18 cellular contexts compared by ENCODE assay signal in genomic region chr4:105137460-105137859, GRCh38.
"Had no signal": no experiment of that assay in that cellular context is flagged by ENCODE, and none has a peak within 500 bp of the region (broad histone marks: within the 10 kb centered on the region; RNA-seq: fewer than 3 reads in every experiment).

No MANE protein-coding gene starts in this region.

- DNase-seq: activated CD4-positive, alpha-beta T cell treated with anti-CD3 and anti-CD28 coated beads, Interleukin-2, amount 50 U/mL, for 4 hours; activated CD4-positive, CD25-positive, alpha-beta regulatory T cell treated with anti-CD3 and anti-CD28 coated beads, Interleukin-2, amount 50 U/mL, for 72 hours; activated CD8-positive, alpha-beta memory T cell treated with anti-CD3 and anti-CD28 coated beads, Interleukin-2, amount 50 U/mL, for 4 hours; activated effector memory CD4-positive, alpha-beta T cell treated with Interleukin-2 at 50 U/mL for 16 hours; activated naive CD8-positive, alpha-beta T cell treated with anti-CD3 and anti-CD28 coated beads, Interleukin-2, amount 10 ng/mL, durations not matched to agents 7 days and 5 days; activated T-cell treated with anti-CD3 and anti-CD28 coated beads, Interleukin-2, amount 50 U/mL, for 24 hours; amniotic stem cell; brain microvascular endothelial cell; caudate nucleus; cortex of kidney; foreskin keratinocyte; heart left ventricle; hypothalamus; naive B cell; stimulated activated CD4-positive, alpha-beta T cell treated with anti-CD3 and anti-CD28 coated beads, Interleukin-1b, Interleukin-23, amount 100 ng/mL, for 48 hours; stimulated activated naive CD4-positive, alpha-beta T cell had no signal

- H3K36me3 Mint-ChIP-seq: mesothelial cell of epicardium, naive B cell, neural progenitor cell had no signal

- H3K27me3 Mint-ChIP-seq: activated T-cell treated with anti-CD3 and anti-CD28 coated beads, Interleukin-2, amount 50 U/mL, for 24 hours had no signal

- ATAC-seq: foreskin keratinocyte, heart left ventricle had no signal

- H3K27ac Mint-ChIP-seq: activated naive CD8-positive, alpha-beta T cell treated with anti-CD3 and anti-CD28 coated beads, Interleukin-2, amount 10 ng/mL, durations not matched to agents 7 days and 5 days; activated T-cell treated with anti-CD3 and anti-CD28 coated beads, Interleukin-2, amount 50 U/mL, for 24 hours; mesothelial cell of epicardium; naive B cell; neural progenitor cell had no signal

- H3K4me3 Mint-ChIP-seq: activated naive CD8-positive, alpha-beta T cell treated with anti-CD3 and anti-CD28 coated beads, Interleukin-2, amount 10 ng/mL, durations not matched to agents 7 days and 5 days; activated T-cell treated with anti-CD3 and anti-CD28 coated beads, Interleukin-2, amount 50 U/mL, for 24 hours; mesothelial cell of epicardium; naive B cell; neural progenitor cell had no signal

- H3K4me1 Mint-ChIP-seq: mesothelial cell of epicardium, naive B cell had no signal

- H3K9me3 Mint-ChIP-seq: activated naive CD8-positive, alpha-beta T cell treated with anti-CD3 and anti-CD28 coated beads, Interleukin-2, amount 10 ng/mL, durations not matched to agents 7 days and 5 days; activated T-cell treated with anti-CD3 and anti-CD28 coated beads, Interleukin-2, amount 50 U/mL, for 24 hours; naive B cell; neural progenitor cell had no signal
